Comparison of ENCODE assay signal across 11 cellular contexts in genomic region chr2:112155331-112156151, GRCh38. TPM values are rescaled to one million over a fixed set of nuclear protein-coding genes. Genes with fewer than 3 reads are reported as not detected.
DNase-seq lines count a peak whose midpoint lies in the region; ATAC-seq and TF ChIP-seq lines count a peak whose summit lies in the region.
"Had no signal": no experiment of that assay in that cellular context is flagged by ENCODE, and none has a peak within 500 bp of the region (broad histone marks: within the 10 kb centered on the region; RNA-seq: fewer than 3 reads in every experiment).

No MANE protein-coding gene starts in this region.

- peak overlapping the region; percentile 75 for H3K14ac ChIP-seq in neuronal stem cell (ENCODE audit: low read length)

- H3K23ac ChIP-seq in neuronal stem cell (ENCODE audit: low read depth, low read length, poor library complexity): peak overlapping the region; percentile 50

- H2BK12ac ChIP-seq in neuronal stem cell (ENCODE audit: low read length): peak overlapping the region; percentile 78

- H3K27ac Mint-ChIP-seq in activated naive CD4-positive, alpha-beta T cell treated with anti-CD3 and anti-CD28 coated beads, Interleukin-2, amount 50 U/mL, for 72 hours: peak overlapping the region; percentile 86 to 92

- H3K9ac ChIP-seq in BLaER1 treated with 17β-estradiol and CSF1 and Interleukin-3, amounts not matched to agents 10 nM and 100 nM: peak overlapping the region in 9 of 11 experiments; percentile 47 to 78 (median 64); a peak in 18 of 22 replicates
- peak overlapping the region; percentile 37 for H3K9ac ChIP-seq in neuronal stem cell (ENCODE audit: low read depth, low read length, poor library complexity)

- peaks cover 0 to 6% (median 0%) of the 10 kb centered on the region in 11 experiments; a peak in 3 of 22 replicates for H3K27me3 ChIP-seq in BLaER1 treated with 17β-estradiol and CSF1 and Interleukin-3, amounts not matched to agents 10 nM and 100 nM
- H3K27me3 ChIP-seq in neuronal stem cell (ENCODE audit: control insufficient read depth in 3 of 3, insufficient read depth in 3 of 3, low read depth in 1 of 3, low read length in 3 of 3): no peaks in the 10 kb centered on the region
- no peaks in the 10 kb centered on the region for H3K27me3 ChIP-seq in WERI-Rb-1 (ENCODE audit: insufficient read depth, low read depth, severe bottlenecking)

- H3K4me2 ChIP-seq in BLaER1 treated with 17β-estradiol and CSF1 and Interleukin-3, amounts not matched to agents 10 nM and 100 nM: peak overlapping the region; percentile 71 to 95 (median 87)
- H3K4me2 ChIP-seq in neuronal stem cell (ENCODE audit: insufficient read depth, low read length, poor library complexity, severe bottlenecking): no peak overlapping the region

- H3K9me3 Mint-ChIP-seq in activated naive CD4-positive, alpha-beta T cell treated with anti-CD3 and anti-CD28 coated beads, Interleukin-2, amount 50 U/mL, for 72 hours: no peaks in the 10 kb centered on the region

- peaks cover 0 to 7% (median 0%) of the 10 kb centered on the region in 11 experiments; a peak in 1 of 22 replicates for H3K9me3 ChIP-seq in BLaER1 treated with 17β-estradiol and CSF1 and Interleukin-3, amounts not matched to agents 10 nM and 100 nM (replicated peaks in 1 of 11)
- H3K9me3 ChIP-seq in neuronal stem cell (replicated peaks in 1 of 2; ENCODE audit: control insufficient read depth in 2 of 2, insufficient read depth in 1 of 2, low read depth in 1 of 2, low read length in 2 of 2): no peaks in the 10 kb centered on the region
- H3K9me3 ChIP-seq in WERI-Rb-1 (ENCODE audit: severe bottlenecking): no peaks in the 10 kb centered on the region

- peak overlapping the region; percentile 97 for H2BK120ac ChIP-seq in neuronal stem cell (ENCODE audit: low read depth, low read length)

- H2BK15ac ChIP-seq in neuronal stem cell (ENCODE audit: low read length): no peak overlapping the region

- H4K8ac ChIP-seq in neuronal stem cell (ENCODE audit: low read depth, low read length): no peak overlapping the region

- peak overlapping the region; percentile 91 for H3K18ac ChIP-seq in neuronal stem cell (ENCODE audit: low read length)

- DNase-seq in SHP77 treated with DMSO at 0.1 percent for 48 hours (lab: John Stamatoyannopoulos, UW) (peak; percentile 67), neuronal stem cell (ENCODE audit: low spot score) (no peak), WERI-Rb-1 (no peak)
- peak; percentile 21 to 68 for DNase-seq in activated naive CD4-positive, alpha-beta T cell treated with anti-CD3 and anti-CD28 coated beads, Interleukin-2, amount 50 U/mL, for 72 hours (ENCODE audit: low spot score in 2 of 2)
- DNase-seq: COR-L47, NCI-H2171 treated with DMSO at 0.1 percent for 48 hours had no signal

- H3K36me3 ChIP-seq in BLaER1 treated with 17β-estradiol and CSF1 and Interleukin-3, amounts not matched to agents 10 nM and 100 nM: no peaks in the 10 kb centered on the region
- H3K36me3 ChIP-seq in neuronal stem cell (replicated peaks in 1 of 2; ENCODE audit: control insufficient read depth in 2 of 2, insufficient read depth in 2 of 2, low read length in 2 of 2): peaks cover 0 to 19% of the 10 kb centered on the region in 2 donors
- peaks cover 8% of the 10 kb centered on the region; the same call in 1 of the 2 replicates for H3K36me3 ChIP-seq in WERI-Rb-1

- peak overlapping the region; percentile 99 for H2AK5ac ChIP-seq in neuronal stem cell (ENCODE audit: low read depth, low read length)

- no CpG with 5 or more reads among the region's 27 CpGs for WGBS in neuronal stem cell (ENCODE audit: extremely low coverage in 2 of 2, insufficient read length in 2 of 2, insufficient replicate concordance in 1 of 2), 2 donors

- peak overlapping the region in 10 of 11 experiments; percentile 16 to 89 (median 78); a peak in 21 of 22 replicates for H3K27ac ChIP-seq in BLaER1 treated with 17β-estradiol and CSF1 and Interleukin-3, amounts not matched to agents 10 nM and 100 nM
- peak overlapping the region; percentile 86 for H3K27ac ChIP-seq in neuronal stem cell (replicated peaks; ENCODE audit: low read length)
- no peak overlapping the region for H3K27ac ChIP-seq in WERI-Rb-1
- H3K27ac ChIP-seq: epithelial cell of prostate had no signal

- no peak for TF ChIP-seq CTCF in WERI-Rb-1 (IDR thresholded peaks at IDR 0.05; ENCODE audit: low read depth, low read length)

- H3K4ac ChIP-seq in neuronal stem cell (ENCODE audit: low read length): peak overlapping the region; percentile 43

- H3K4me1 ChIP-seq in BLaER1 treated with 17β-estradiol and CSF1 and Interleukin-3, amounts not matched to agents 10 nM and 100 nM: peaks cover 50 to 87% (median 76%) of the 10 kb centered on the region in 10 experiments
- H3K4me1 ChIP-seq in neuronal stem cell (ENCODE audit: control insufficient read depth in 2 of 2, insufficient read depth in 1 of 2, low read depth in 1 of 2, low read length in 2 of 2): peaks cover 0 to 28% of the 10 kb centered on the region in 2 donors

- H3K79me1 ChIP-seq in neuronal stem cell (ENCODE audit: low read depth, low read length): peaks cover 7% of the 10 kb centered on the region

- peaks cover 0 to 8% of the 10 kb centered on the region in 2 donors for H3K36me3 Mint-ChIP-seq in activated naive CD4-positive, alpha-beta T cell treated with anti-CD3 and anti-CD28 coated beads, Interleukin-2, amount 50 U/mL, for 72 hours

- no peaks in the 10 kb centered on the region for H4K20me1 ChIP-seq in BLaER1 treated with 17β-estradiol and CSF1 and Interleukin-3, amounts not matched to agents 10 nM and 100 nM

- peak overlapping the region; percentile 99 for H4K91ac ChIP-seq in neuronal stem cell (ENCODE audit: low read depth, low read length, poor library complexity)

- H2BK5ac ChIP-seq in neuronal stem cell (ENCODE audit: low read length): peak overlapping the region; percentile 93

- H2AFZ ChIP-seq in neuronal stem cell (ENCODE audit: low read length): peak overlapping the region; percentile 53

- peak overlapping the region in 9 of 10 experiments; percentile 15 to 50 (median 25); a peak in 11 of 20 replicates for H3K4me3 ChIP-seq in BLaER1 treated with 17β-estradiol and CSF1 and Interleukin-3, amounts not matched to agents 10 nM and 100 nM
- H3K4me3 ChIP-seq in neuronal stem cell (ENCODE audit: low read length in 2 of 2): no peak overlapping the region
- H3K4me3 ChIP-seq in WERI-Rb-1 (ENCODE audit: low read depth, low read length): no peak overlapping the region

- ATAC-seq in activated naive CD4-positive, alpha-beta T cell treated with anti-CD3 and anti-CD28 coated beads, Interleukin-2, amount 50 U/mL, for 72 hours: peak; percentile 16 to 48
- no peak for ATAC-seq in GM18867 (IDR thresholded peaks at IDR 0.05; ENCODE audit: unreplicated experiment)
- no peak for ATAC-seq in HG03442 (IDR thresholded peaks at IDR 0.05; ENCODE audit: unreplicated experiment)
- ATAC-seq in HG02588 (IDR thresholded peaks at IDR 0.05; ENCODE audit: unreplicated experiment): no peak

RNA-seq across cellular contexts. Expression of gene FBLN7, which starts 17.4 kb away (rescaled TPM):
- total RNA-seq in activated naive CD4-positive, alpha-beta T cell treated with anti-CD3 and anti-CD28 coated beads, Interleukin-2, amount 50 U/mL, for 72 hours: 10 to 100 TPM; 25.4 to 48.5 TPM
- polyA plus RNA-seq in neuronal stem cell (2013, experiment 1 of 2): 26.4 TPM
- polyA plus RNA-seq in neuronal stem cell (2013, experiment 2 of 2): 27.2 TPM

Comparison
In these comparisons a context has a peak if more than half of its experiments do, and no peak if none do; other contexts are left out.
1. H3K4me3 ChIP-seq: peak in BLaER1 treated with 17β-estradiol and CSF1 and Interleukin-3, amounts not matched to agents 10 nM and 100 nM (9 of 10); none in neuronal stem cell (0 of 2) and WERI-Rb-1 (single experiment).
2. DNase-seq: peak in SHP77 treated with DMSO at 0.1 percent for 48 hours (single experiment) and activated naive CD4-positive, alpha-beta T cell treated with anti-CD3 and anti-CD28 coated beads, Interleukin-2, amount 50 U/mL, for 72 hours (2 of 2); none in neuronal stem cell (single experiment) and WERI-Rb-1 (single experiment).
3. ATAC-seq: peak in activated naive CD4-positive, alpha-beta T cell treated with anti-CD3 and anti-CD28 coated beads, Interleukin-2, amount 50 U/mL, for 72 hours (2 of 2); none in GM18867 (single experiment), HG03442 (single experiment) and HG02588 (single experiment).